In the genomic region with DNA sequence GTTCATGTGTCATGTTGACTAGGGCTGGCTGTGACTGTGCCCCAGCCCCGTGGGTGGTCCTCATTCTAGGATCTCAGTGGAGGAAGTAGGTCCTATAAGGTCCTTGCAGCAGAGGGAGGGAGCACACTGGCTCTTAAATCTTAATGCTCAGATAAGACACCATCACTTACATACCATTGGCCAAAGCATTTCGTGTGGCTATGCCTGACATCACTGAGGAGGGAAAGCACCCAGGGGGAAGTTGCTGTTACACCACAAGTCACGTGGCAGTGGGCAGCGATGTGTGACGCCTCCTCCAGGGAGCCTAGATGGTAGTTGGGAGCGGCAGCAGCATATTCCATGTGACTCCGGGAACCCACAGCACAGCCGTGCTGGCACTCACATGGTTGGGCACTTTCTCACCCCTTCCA, we compare ENCODE assay signal across 10 cellular contexts.
A peak's percentile ranks its signal among the peaks of the same experiment; 100 is the strongest.
DNase-seq lines count a peak whose midpoint lies in the region; ATAC-seq and TF ChIP-seq lines count a peak whose summit lies in the region.
"Had no signal": no experiment of that assay in that cellular context is flagged by ENCODE, and none has a peak within 500 bp of the region (broad histone marks: within the 10 kb centered on the region; RNA-seq: fewer than 3 reads in every experiment).

No MANE protein-coding gene starts in this region.

- TF ChIP-seq CTCF in omental fat pad (IDR thresholded peaks at IDR 0.05): no peak
- TF ChIP-seq CTCF in foreskin fibroblast (IDR thresholded peaks at IDR 0.05; ENCODE audit: low read depth, low read length): no peak

- DNase-seq in NOMO-1 treated with DMSO at 0.1 percent for 48 hours (lab: John Stamatoyannopoulos, UW; ENCODE audit: unreplicated experiment): peak; percentile 76
- peak; percentile 18 for DNase-seq in mucosa of gallbladder (ENCODE audit: low spot score)
- no peak for DNase-seq in omental fat pad (ENCODE audit: low spot score)
- DNase-seq in C1 segment of cervical spinal cord (lab: John Stamatoyannopoulos, UW): no peak
- no peak for DNase-seq in H7
- DNase-seq in foreskin fibroblast: no peak
- DNase-seq: NCI-H2081 treated with DMSO at 0.1 percent for 48 hours had no signal

- ATAC-seq in GM18519 (IDR thresholded peaks at IDR 0.05; ENCODE audit: low FRiP score, unreplicated experiment): peak; percentile 82
- ATAC-seq in HG02588 (IDR thresholded peaks at IDR 0.05; ENCODE audit: unreplicated experiment): peak; percentile 66
- ATAC-seq in omental fat pad (ENCODE audit: low FRiP score): no peak

- no peak overlapping the region for H3K4me3 ChIP-seq in H7 (ENCODE audit: insufficient read depth, low read depth, low read length)
- no peak overlapping the region for H3K4me3 ChIP-seq in foreskin fibroblast (ENCODE audit: low read depth in 1 of 2, low read length in 2 of 2)
- H3K4me3 ChIP-seq: pancreas had no signal

- no peaks in the 10 kb centered on the region for H3K27me3 ChIP-seq in H7 (ENCODE audit: control insufficient read depth, insufficient read depth, low read length)
- H3K27me3 ChIP-seq: pancreas had no signal

- H3K36me3 ChIP-seq in H7 (replicated peaks; ENCODE audit: control insufficient read depth, insufficient read depth, low read length): no peaks in the 10 kb centered on the region; the same call in 1 of the 2 replicates
- H3K36me3 ChIP-seq: pancreas had no signal

Comparison
In these comparisons a context has a peak if more than half of its experiments do, and no peak if none do; other contexts are left out.
1. DNase-seq: peak in NOMO-1 treated with DMSO at 0.1 percent for 48 hours (single experiment) and mucosa of gallbladder (single experiment); none in omental fat pad (single experiment), C1 segment of cervical spinal cord (0 of 14), H7 (single experiment) and foreskin fibroblast (0 of 2).